Comparison of ENCODE assay signal across 16 cellular contexts in genomic region chr17:62701706-62702085, GRCh38.
DNase-seq lines count a peak whose midpoint lies in the region; ATAC-seq and TF ChIP-seq lines count a peak whose summit lies in the region.
"Had no signal": no experiment of that assay in that cellular context is flagged by ENCODE, and none has a peak within 500 bp of the region (broad histone marks: within the 10 kb centered on the region; RNA-seq: fewer than 3 reads in every experiment).

No MANE protein-coding gene starts in this region.

- no TSS peak for BruUV-seq in IMR-90 (replicated peaks; lab: Mats Ljungman, UMichigan)

- no peak overlapping the region for H4K5ac ChIP-seq in IMR-90 (ENCODE audit: low read depth, low read length)

- H2BK15ac ChIP-seq in IMR-90 (ENCODE audit: low read depth, low read length) = peak overlapping the region; percentile 58; the same call in 1 of the 3 replicates

- H4K20me1 ChIP-seq in BLaER1 treated with 17β-estradiol and CSF1 and Interleukin-3, amounts not matched to agents 10 nM and 100 nM = 0 out of 22 replicates have a peak, but pooled peaks cover 0 to 5% (median 0%) of the 10 kb centered on the region in 11 experiments
- H4K20me1 ChIP-seq in IMR-90 (ENCODE audit: insufficient read depth, low read length) = no peaks in the 10 kb centered on the region
- H4K20me1 ChIP-seq in neural progenitor cell (ENCODE audit: low read depth) = peaks cover 5% of the 10 kb centered on the region

- H3K4me3 ChIP-seq in BLaER1 treated with 17β-estradiol and CSF1 and Interleukin-3, amounts not matched to agents 10 nM and 100 nM = no peak overlapping the region
- no peak overlapping the region for H3K4me3 ChIP-seq in IMR-90 (ENCODE audit: insufficient read depth, low read depth, low read length)
- no peak overlapping the region for H3K4me3 ChIP-seq in neural progenitor cell

- dilution Hi-C loops in IMR-90 (cut with HindIII; ENCODE audit: low sequenced_read_pairs, unreplicated experiment) = no loop called here

- 0 out of 22 replicates have a peak overlapping the region, but pooled peaks of 1 of the 11 experiments have one; percentile 3 for H3K27ac ChIP-seq in BLaER1 treated with 17β-estradiol and CSF1 and Interleukin-3, amounts not matched to agents 10 nM and 100 nM
- H3K27ac ChIP-seq in IMR-90 (ENCODE audit: insufficient read depth, low read length) (no peak overlapping the region), neural progenitor cell (no peak overlapping the region)

- 87% methylated on average over 3 of the region's 8 CpGs; no CpG with 5 or more reads in 1 of the 2 experiments for WGBS in IMR-90 (ENCODE audit: extremely low coverage in 2 of 2, insufficient read length in 1 of 2), 2 experiments

- no peak for TF ChIP-seq POLR2A in IMR-90 (IDR thresholded peaks at IDR 0.05; ENCODE audit: low read depth, low read length)

- no peak overlapping the region; a peak in 1 of 4 replicates for H4K8ac ChIP-seq in IMR-90 (ENCODE audit: low read depth in 2 of 2, low read length in 2 of 2)

- H3K4me1 Mint-ChIP-seq in dendritic cell treated with granulocyte-macrophage colony-stimulating factor and Interleukin-4, amounts not matched to agents 40 ng/mL and 50 ng/mL, for 4 days (ENCODE audit: low read depth) = peaks cover 5% of the 10 kb centered on the region
- H3K4me1 Mint-ChIP-seq in neural progenitor cell = peaks cover 16% of the 10 kb centered on the region

- H2BK20ac ChIP-seq in IMR-90 (ENCODE audit: low read depth, low read length) = peak overlapping the region; percentile 49; the same call in 1 of the 2 replicates

- H3K79me2 ChIP-seq in neural progenitor cell (ENCODE audit: low read depth) = no peaks in the 10 kb centered on the region

- peaks cover 0 to 12% (median 0%) of the 10 kb centered on the region in 11 experiments; a peak in 3 of 22 replicates for H3K27me3 ChIP-seq in BLaER1 treated with 17β-estradiol and CSF1 and Interleukin-3, amounts not matched to agents 10 nM and 100 nM
- H3K27me3 ChIP-seq in IMR-90 (ENCODE audit: control insufficient read depth, insufficient read depth, low read length) (no peaks in the 10 kb centered on the region), neural progenitor cell (peaks cover 38% of the 10 kb centered on the region)

- no peak overlapping the region; the same call in 1 of the 2 replicates for H4K91ac ChIP-seq in IMR-90 (ENCODE audit: insufficient read depth, low read depth, low read length)

- H3K14ac ChIP-seq in IMR-90 (replicated peaks; ENCODE audit: low read depth, low read length) = no peak overlapping the region

- H3F3A ChIP-seq in neural progenitor cell (ENCODE audit: low read depth) = peaks cover 23% of the 10 kb centered on the region

- H3K18ac ChIP-seq in IMR-90 (ENCODE audit: low read depth, low read length) = no peak overlapping the region

- H3K23ac ChIP-seq in IMR-90 (ENCODE audit: low read depth, low read length) = no peak overlapping the region

- 0 out of 22 replicates have a peak overlapping the region, but pooled peaks of 2 of the 11 experiments have one; percentile 27 to 56 for H3K9ac ChIP-seq in BLaER1 treated with 17β-estradiol and CSF1 and Interleukin-3, amounts not matched to agents 10 nM and 100 nM
- no peak overlapping the region for H3K9ac ChIP-seq in IMR-90 (ENCODE audit: low read depth, low read length)
- no peak overlapping the region for H3K9ac ChIP-seq in neural progenitor cell

- no peaks in the 10 kb centered on the region for H3K36me3 Mint-ChIP-seq in dendritic cell treated with granulocyte-macrophage colony-stimulating factor and Interleukin-4, amounts not matched to agents 40 ng/mL and 50 ng/mL, for 4 days (ENCODE audit: low read depth)
- H3K36me3 Mint-ChIP-seq in neural progenitor cell = no peaks in the 10 kb centered on the region
- H3K36me3 Mint-ChIP-seq: CD8-positive, alpha-beta memory T cell had no signal

- no peak overlapping the region for H3K4me3 Mint-ChIP-seq in dendritic cell treated with granulocyte-macrophage colony-stimulating factor and Interleukin-4, amounts not matched to agents 40 ng/mL and 50 ng/mL, for 4 days
- H3K4me3 Mint-ChIP-seq in neural progenitor cell = peak overlapping the region; percentile 57
- H3K4me3 Mint-ChIP-seq: B cell had no signal

- H3K9me3 ChIP-seq in BLaER1 treated with 17β-estradiol and CSF1 and Interleukin-3, amounts not matched to agents 10 nM and 100 nM (replicated peaks in 1 of 11) = no peaks in the 10 kb centered on the region
- H3K9me3 ChIP-seq in IMR-90 (ENCODE audit: control insufficient read depth, insufficient read depth, low read length) (no peaks in the 10 kb centered on the region), neural progenitor cell (ENCODE audit: low read depth) (no peaks in the 10 kb centered on the region)

- 0 out of 2 replicates have a peak, but pooled peaks cover 10% of the 10 kb centered on the region for H3K9me1 ChIP-seq in IMR-90 (ENCODE audit: insufficient read depth, low read length)

- peak overlapping the region; percentile 51 for H3K27ac Mint-ChIP-seq in dendritic cell treated with granulocyte-macrophage colony-stimulating factor and Interleukin-4, amounts not matched to agents 40 ng/mL and 50 ng/mL, for 4 days
- no peak overlapping the region for H3K27ac Mint-ChIP-seq in neural progenitor cell
- H3K27ac Mint-ChIP-seq: B cell; CD8-positive, alpha-beta memory T cell had no signal

- no peak for TF ChIP-seq RAD21 in IMR-90 (IDR thresholded peaks at IDR 0.05; ENCODE audit: low read length)

- peak overlapping the region; percentile 7 for H2AK9ac ChIP-seq in IMR-90 (replicated peaks; ENCODE audit: low read depth, low read length, poor library complexity)

- H3K9me3 Mint-ChIP-seq in dendritic cell treated with granulocyte-macrophage colony-stimulating factor and Interleukin-4, amounts not matched to agents 40 ng/mL and 50 ng/mL, for 4 days = no peaks in the 10 kb centered on the region
- H3K9me3 Mint-ChIP-seq in neural progenitor cell = no peaks in the 10 kb centered on the region
- H3K9me3 Mint-ChIP-seq: CD8-positive, alpha-beta memory T cell had no signal

- H2AK5ac ChIP-seq in IMR-90 (ENCODE audit: low read depth, low read length) = peak overlapping the region; percentile 94

- intact Hi-C loops in IMR-90 (cut with micrococcal nuclease) = no loop called here
- intact Hi-C loops in dendritic cell treated with granulocyte-macrophage colony-stimulating factor and Interleukin-4, amounts not matched to agents 40 ng/mL and 50 ng/mL, for 4 days (cut with micrococcal nuclease) = loop anchor here (10.0 kb wide), 1 partner anchor 383 kb away; no protein-coding TSS in a partner anchor

- H3K4me1 ChIP-seq in BLaER1 treated with 17β-estradiol and CSF1 and Interleukin-3, amounts not matched to agents 10 nM and 100 nM = peaks cover 15 to 41% (median 37%) of the 10 kb centered on the region in 10 experiments
- peaks cover 24% of the 10 kb centered on the region for H3K4me1 ChIP-seq in IMR-90 (ENCODE audit: control insufficient read depth, insufficient read depth, low read length)
- H3K4me1 ChIP-seq in neural progenitor cell = peaks cover 23% of the 10 kb centered on the region

- ATAC-seq in IMR-90 (ENCODE audit: low read depth) = no peak

- peaks cover 11 to 34% of the 10 kb centered on the region in 2 experiments; a peak in 3 of 4 replicates for H3K79me1 ChIP-seq in IMR-90 (ENCODE audit: low read depth in 1 of 2, low read length in 2 of 2)

- in situ Hi-C loops in IMR-90 (cut with MboI; ENCODE audit: low sequenced_read_pairs) = no loop called here

- H3K27me3 Mint-ChIP-seq in dendritic cell treated with granulocyte-macrophage colony-stimulating factor and Interleukin-4, amounts not matched to agents 40 ng/mL and 50 ng/mL, for 4 days = peaks cover 38% of the 10 kb centered on the region
- H3K27me3 Mint-ChIP-seq in neural progenitor cell (ENCODE audit: insufficient read depth, low read depth) = peaks cover 14% of the 10 kb centered on the region

- H2BK5ac ChIP-seq in IMR-90 (ENCODE audit: low read depth, low read length, poor library complexity, severe bottlenecking) = no peak overlapping the region

- DNase-seq in IMR-90 = no peak
- no peak for DNase-seq in neural progenitor cell (ENCODE audit: low spot score)
- no peak for DNase-seq in NCI-H1694 treated with DMSO at 0.1 percent for 48 hours (lab: John Stamatoyannopoulos, UW)
- DNase-seq in 8988T = no peak
- no peak for DNase-seq in AG08396 (ENCODE audit: low spot score)
- no peak for DNase-seq in AML-193 (lab: John Stamatoyannopoulos, UW)
- DNase-seq: ACHN, DMS79, GOT3, NCI-H187 treated with DMSO at 0.1 percent for 48 hours, NCI-H345, NCI-H526 treated with DMSO at 0.1 percent for 48 hours had no signal

- H3K4ac ChIP-seq in IMR-90 (ENCODE audit: low read depth, low read length) = peak overlapping the region; percentile 51; the same call in 1 of the 2 replicates

- TF ChIP-seq CTCF in IMR-90 (conservative IDR thresholded peaks at IDR 0.05; ENCODE audit: low read depth, low read length) = no peak
- TF ChIP-seq CTCF in neural progenitor cell (IDR thresholded peaks at IDR 0.05) = no peak

- H3K4me2 ChIP-seq in BLaER1 treated with 17β-estradiol and CSF1 and Interleukin-3, amounts not matched to agents 10 nM and 100 nM = peak overlapping the region in 8 of 11 experiments; percentile 22 to 63 (median 48); a peak in 13 of 22 replicates
- H3K4me2 ChIP-seq in IMR-90 (ENCODE audit: low read depth, low read length) (no peak overlapping the region), neural progenitor cell (no peak overlapping the region)

- peak overlapping the region; percentile 67 for H2AFZ ChIP-seq in IMR-90 (replicated peaks; ENCODE audit: low read length, poor library complexity)
- no peak overlapping the region for H2AFZ ChIP-seq in neural progenitor cell (replicated peaks)

- POLR2A ChIA-PET in IMR-90 (lab: Charles Lee; ENCODE audit: unreplicated experiment) = no interaction called here

- H3K56ac ChIP-seq in IMR-90 (ENCODE audit: extremely low read depth, insufficient read depth, low read length) = no peak overlapping the region

- CTCF ChIA-PET in IMR-90 (lab: Yijun Ruan, JAX) = interaction anchor here (0.7 to 1.0 kb wide), 2 partner anchors 93 to 268 kb away, joined by 3 to 4 read pairs; no protein-coding TSS in a partner anchor

- H3K36me3 ChIP-seq in BLaER1 treated with 17β-estradiol and CSF1 and Interleukin-3, amounts not matched to agents 10 nM and 100 nM = no peaks in the 10 kb centered on the region
- H3K36me3 ChIP-seq in IMR-90 (ENCODE audit: control insufficient read depth, insufficient read depth, low read length) = no peaks in the 10 kb centered on the region
- H3K36me3 ChIP-seq in neural progenitor cell = no peaks in the 10 kb centered on the region

- H2BK120ac ChIP-seq in IMR-90 (ENCODE audit: low read depth, low read length) = peak overlapping the region; percentile 42

TF ChIP-seq in IMR-90, 13 proteins besides CTCF, POLR2A, EP300 and RAD21 (continues in another document):
- TF ChIP-seq BHLHE40 (IDR thresholded peaks at IDR 0.05; ENCODE audit: low read depth, low read length) (no peak), FOS (IDR thresholded peaks at IDR 0.05; ENCODE audit: low read depth, low read length) (no peak), CHD1 (IDR thresholded peaks at IDR 0.05; ENCODE audit: low read depth, low read length) (no peak), MAZ (IDR thresholded peaks at IDR 0.05; ENCODE audit: borderline replicate concordance, low read depth, low read length) (no peak)

Comparison
In these comparisons a context has a peak if more than half of its experiments do, and no peak if none do; other contexts are left out.
1. H3K4me2 ChIP-seq: peak in BLaER1 treated with 17β-estradiol and CSF1 and Interleukin-3, amounts not matched to agents 10 nM and 100 nM (8 of 11); none in IMR-90 (single experiment) and neural progenitor cell (single experiment).